Comparison of ENCODE assay signal across 2 cellular contexts in the genomic region with DNA sequence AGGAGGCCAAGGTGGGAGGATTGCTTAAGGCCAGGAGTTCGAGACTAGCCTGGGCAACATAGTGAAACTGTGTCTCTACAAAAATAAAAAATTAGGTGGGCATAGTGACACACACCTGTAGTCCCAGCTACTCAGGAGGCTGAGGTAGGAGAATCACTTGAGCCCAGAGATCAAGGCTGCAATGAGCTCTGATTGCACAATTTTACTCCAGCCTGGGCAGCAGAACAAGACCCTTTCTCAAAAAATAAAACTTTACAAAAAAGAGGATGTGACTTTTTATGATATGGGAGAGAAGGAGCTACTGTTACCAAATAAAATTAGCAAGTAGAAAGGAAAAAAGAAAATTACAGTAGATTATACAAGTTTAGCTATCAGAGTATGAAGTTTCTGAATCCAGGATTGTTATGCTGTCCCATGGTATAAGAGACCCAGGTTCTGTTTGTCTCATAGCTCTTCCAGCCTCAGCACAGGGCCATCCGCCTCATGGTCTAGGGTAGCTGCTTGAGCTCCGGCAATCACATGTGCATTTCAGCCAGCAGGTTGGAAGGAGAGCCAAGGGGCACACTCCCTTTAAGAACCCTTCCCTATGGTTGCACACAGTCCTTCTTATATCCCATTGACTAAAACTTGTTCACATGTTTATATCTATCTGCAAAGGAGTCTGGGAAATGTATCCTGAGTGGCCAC.
A peak's percentile ranks its signal among the peaks of the same experiment; 100 is the strongest.
TF ChIP-seq lines count a peak whose summit lies in the region.

No MANE protein-coding gene starts in this region.

TF ChIP-seq in GM12891, 5 proteins besides CTCF, POLR2A, EP300 and RAD21:
- TF ChIP-seq POLR2AphosphoS5 (IDR thresholded peaks at IDR 0.05; ENCODE audit: low read depth, low read length) (no peak), PAX5 (IDR thresholded peaks at IDR 0.05; ENCODE audit: insufficient read depth, low read length, severe bottlenecking) (no peak), SPI1 (IDR thresholded peaks at IDR 0.05; ENCODE audit: low read depth, low read length) (no peak), TAF1 (IDR thresholded peaks at IDR 0.05; ENCODE audit: low read depth, low read length) (no peak), POU2F2 (IDR thresholded peaks at IDR 0.05; ENCODE audit: low read depth, low read length) (no peak)

TF ChIP-seq in H1, 55 proteins besides CTCF, POLR2A, EP300 and RAD21:
- no peak for TF ChIP-seq SRF (IDR thresholded peaks at IDR 0.05; ENCODE audit: low read depth, low read length)
- TF ChIP-seq KDM1A (IDR thresholded peaks at IDR 0.05; ENCODE audit: borderline replicate concordance, low read length): 0 out of 2 replicates have a peak, but pooled peaks have one; percentile 23
- TF ChIP-seq, protein P1, sequence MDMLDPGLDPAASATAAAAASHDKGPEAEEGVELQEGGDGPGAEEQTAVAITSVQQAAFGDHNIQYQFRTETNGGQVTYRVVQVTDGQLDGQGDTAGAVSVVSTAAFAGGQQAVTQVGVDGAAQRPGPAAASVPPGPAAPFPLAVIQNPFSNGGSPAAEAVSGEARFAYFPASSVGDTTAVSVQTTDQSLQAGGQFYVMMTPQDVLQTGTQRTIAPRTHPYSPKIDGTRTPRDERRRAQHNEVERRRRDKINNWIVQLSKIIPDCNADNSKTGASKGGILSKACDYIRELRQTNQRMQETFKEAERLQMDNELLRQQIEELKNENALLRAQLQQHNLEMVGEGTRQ (IDR thresholded peaks at IDR 0.05; ENCODE audit: low read length): no peak
